10 cellular contexts compared by ENCODE assay signal in genomic region chr12:52244615-52244994, GRCh38. TPM values are rescaled to one million over a fixed set of nuclear protein-coding genes. Genes with fewer than 3 reads are reported as not detected.
DNase-seq lines count a peak whose midpoint lies in the region; ATAC-seq and TF ChIP-seq lines count a peak whose summit lies in the region.
"Had no signal": no experiment of that assay in that cellular context is flagged by ENCODE, and none has a peak within 500 bp of the region (broad histone marks: within the 10 kb centered on the region; RNA-seq: fewer than 3 reads in every experiment).

No MANE protein-coding gene starts in this region.

- ATAC-seq in HG03175 (IDR thresholded peaks at IDR 0.05; ENCODE audit: unreplicated experiment) (peak; percentile 14), body of pancreas (no peak), left colon (no peak)

- peak overlapping the region; percentile 41 for H3K4me2 ChIP-seq in osteoblast (ENCODE audit: insufficient read depth, low read length)

- no peaks in the 10 kb centered on the region for H3K9me3 ChIP-seq in body of pancreas
- H3K9me3 ChIP-seq in osteoblast (ENCODE audit: low read depth, low read length): no peaks in the 10 kb centered on the region

- CTCF ChIA-PET in Calu3 (lab: Charles Lee): interaction anchor here (0.9 to 1.8 kb wide), 5 partner anchors 13 to 97 kb away, joined by 4 to 10 read pairs (median 4); no protein-coding TSS in a partner anchor

- no peak for TF ChIP-seq POLR2A in body of pancreas (IDR thresholded peaks at IDR 0.05)

- no peaks in the 10 kb centered on the region for H3K27me3 ChIP-seq in body of pancreas
- H3K27me3 ChIP-seq in osteoblast (ENCODE audit: insufficient read depth, low read length): no peaks in the 10 kb centered on the region

- no peaks in the 10 kb centered on the region for H4K20me1 ChIP-seq in osteoblast (ENCODE audit: insufficient read depth, low read length)

- peak overlapping the region; percentile 96 for H3K27ac Mint-ChIP-seq in Calu3 (ENCODE audit: unreplicated experiment)

- H3K4me1 Mint-ChIP-seq in Calu3 (ENCODE audit: low read depth, unreplicated experiment): peaks cover 67% of the 10 kb centered on the region

- H3K27ac ChIP-seq in body of pancreas (peak overlapping the region; percentile 92 to 99 (median 95)), osteoblast (ENCODE audit: low read depth, low read length) (peak overlapping the region; percentile 70)

- no peaks in the 10 kb centered on the region for H3K79me2 ChIP-seq in osteoblast (ENCODE audit: insufficient read depth, low read length)

- H2AFZ ChIP-seq in osteoblast (ENCODE audit: low read length): peak overlapping the region; percentile 78

- intact Hi-C loops in Calu3 (cut with micrococcal nuclease; ENCODE audit: unreplicated experiment): loop anchor here (10.0 kb wide), 1 partner anchor 80 kb away; the partner anchor contains the start of gene KRT83
- intact Hi-C loops in body of pancreas (cut with DNase I): no loop called here
- intact Hi-C loops in posterior cingulate gyrus (cut with DNase I): no loop called here
- intact Hi-C loops in left colon (cut with DNase I, micrococcal nuclease): no loop called here

- H3K4me3 ChIP-seq in body of pancreas (no peak overlapping the region), osteoblast (ENCODE audit: insufficient read depth, low read length) (no peak overlapping the region)

- DNase-seq in Calu3 (peak; percentile 23), body of pancreas (peak in 3 of 4 donors; percentile 46 to 63 (median 58)), osteoblast (ENCODE audit: insufficient read length, low spot score, missing footprints) (peak; percentile 91), posterior cingulate gyrus (no peak), COR-L47 (lab: John Stamatoyannopoulos, UW) (no peak), left colon (no peak)
- DNase-seq in activated CD4-positive, CD25-positive, alpha-beta regulatory T cell (lab: John Stamatoyannopoulos, UW): no peak

- H3K36me3 Mint-ChIP-seq in Calu3 (ENCODE audit: insufficient read depth, unreplicated experiment): peaks cover 98% of the 10 kb centered on the region

- 61 to 85% methylated on average over 3 of the region's 3 CpGs for WGBS in body of pancreas, 2 donors

- no peaks in the 10 kb centered on the region for H3K27me3 Mint-ChIP-seq in Calu3 (ENCODE audit: unreplicated experiment)

- H3K9me3 Mint-ChIP-seq in Calu3 (ENCODE audit: low read depth, unreplicated experiment): no peaks in the 10 kb centered on the region

- peaks cover 77% of the 10 kb centered on the region for H3K4me1 ChIP-seq in body of pancreas
- H3K4me1 ChIP-seq in osteoblast (ENCODE audit: insufficient read depth, low read length): peaks cover 42% of the 10 kb centered on the region

- H3K36me3 ChIP-seq in body of pancreas (replicated peaks in 1 of 2; ENCODE audit: insufficient read depth in 1 of 2, low read depth in 2 of 2) (no peaks in the 10 kb centered on the region), osteoblast (ENCODE audit: insufficient read depth, low read length) (no peaks in the 10 kb centered on the region)

- no peak for TF ChIP-seq CTCF in Calu3 (IDR thresholded peaks at IDR 0.05; ENCODE audit: unreplicated experiment)
- TF ChIP-seq CTCF in body of pancreas (IDR thresholded peaks at IDR 0.05): no peak
- TF ChIP-seq CTCF in osteoblast (IDR thresholded peaks at IDR 0.05; ENCODE audit: extremely low read depth, low read depth, low read length): no peak

- H3K4me3 Mint-ChIP-seq in Calu3 (ENCODE audit: low read depth, unreplicated experiment): peak overlapping the region; percentile 61

- BruUV-seq in Calu3 (replicated peaks; lab: Mats Ljungman, UMichigan): no TSS peak

RNA-seq across cellular contexts. Expression of gene KRT7, which starts 11.6 kb away (rescaled TPM):
- total RNA-seq in Calu3 (2022): 2,370 and 2,828 TPM in 2 replicates
- total RNA-seq in body of pancreas: 100 to 1,000 TPM in 1 of 2 donors, 10 to 100 TPM in 1; 69.2 to 196 TPM
- 20.9 and 27.9 TPM in 2 replicates for total RNA-seq in osteoblast
- under 1 TPM; 0.78 to 0.89 TPM for total RNA-seq in left colon
- total RNA-seq: SK-MEL-5 had no signal

RNA-seq across cellular contexts. Expression of gene KRT86, which starts 29.8 kb away (rescaled TPM):
- total RNA-seq in Calu3 (2022): 2.6 and 3.6 TPM in 2 replicates
- 1 to 10 TPM; 1.8 to 8.6 TPM for total RNA-seq in body of pancreas
- total RNA-seq in osteoblast: under 0.01 and 0.36 TPM in 2 replicates
- under 1 TPM in 1 of 2 donors, not detected in 1; 0.20 TPM for total RNA-seq in left colon
- total RNA-seq: left lobe of liver, SK-MEL-5 had no signal

RNA-seq across cellular contexts. Expression of gene KRT81, which starts 46.7 kb away (rescaled TPM):
- 0.28 and 0.61 TPM in 2 replicates for total RNA-seq in Calu3 (2022)
- total RNA-seq in body of pancreas: not detected
- 0.29 TPM in 1 of 2 replicates, not detected in the other for total RNA-seq in osteoblast
- not detected for total RNA-seq in left colon

RNA-seq across cellular contexts. Expression of gene KRT80, which starts 52.8 kb away (rescaled TPM):
- 32.7 and 45.5 TPM in 2 replicates for total RNA-seq in Calu3 (2022)
- 10 to 100 TPM; 10.2 to 11.9 TPM for total RNA-seq in body of pancreas
- 0.59 and 0.72 TPM in 2 replicates for total RNA-seq in osteoblast
- total RNA-seq in left colon: 1 to 10 TPM in 1 of 2 donors, not detected in 1; 1.1 TPM

Comparison
In these comparisons a context has a peak if more than half of its experiments do, and no peak if none do; other contexts are left out.
1. DNase-seq: peak in Calu3 (single experiment), body of pancreas (3 of 4) and osteoblast (single experiment); none in posterior cingulate gyrus (0 of 10), activated CD4-positive, CD25-positive, alpha-beta regulatory T cell (0 of 4), COR-L47 (single experiment) and left colon (0 of 2).
2. RNA of gene KRT7, which starts 11.6 kb away (total RNA-seq): 2,370 to 2,828 TPM in Calu3, 69.2 to 196 TPM in body of pancreas and 20.9 to 27.9 TPM in osteoblast; 0.78 to 0.89 TPM in left colon; every median in the first group is over 10 times any median in the second.